Comparison of ENCODE assay signal across 8 cellular contexts in genomic region chr6:5260111-5260620, GRCh38. TPM values are rescaled to one million over a fixed set of nuclear protein-coding genes. Genes with fewer than 3 reads are reported as not detected.
DNase-seq lines count a peak whose midpoint lies in the region; ATAC-seq lines count a peak whose summit lies in the region.

No MANE protein-coding gene starts in this region.

- peak; percentile 57 for DNase-seq in Ammon's horn (ENCODE audit: low spot score)
- DNase-seq in NCI-H748 treated with DMSO at 0.1 percent for 48 hours (lab: John Stamatoyannopoulos, UW): peak; percentile 62
- peak; percentile 65 to 78 for DNase-seq in activated CD4-positive, alpha-beta T cell treated with anti-CD3 and anti-CD28 coated beads, Interleukin-2, amount 50 U/mL, for 48 hours
- DNase-seq in effector memory CD8-positive, alpha-beta T cell: peak; percentile 71 to 76 (median 73)
- peak; percentile 54 for DNase-seq in mucosa of gallbladder (ENCODE audit: low spot score)
- peak; percentile 52 for DNase-seq in stimulated activated CD8-positive, alpha-beta memory T cell treated with anti-CD3 and anti-CD28 coated beads, Interleukin-4, amount 100 ng/mL, for 24 hours (ENCODE audit: low read depth)

- peaks cover 17 to 22% of the 10 kb centered on the region in 2 donors for H3K4me1 Mint-ChIP-seq in effector memory CD8-positive, alpha-beta T cell (ENCODE audit: low read depth in 2 of 2)

- H3K27me3 Mint-ChIP-seq in effector memory CD8-positive, alpha-beta T cell: no peaks in the 10 kb centered on the region

- ATAC-seq in GM19025 (IDR thresholded peaks at IDR 0.05; ENCODE audit: low read depth, unreplicated experiment): peak; percentile 41
- peak; percentile 53 for ATAC-seq in HG03196 (IDR thresholded peaks at IDR 0.05; ENCODE audit: unreplicated experiment)
- ATAC-seq in effector memory CD8-positive, alpha-beta T cell (replicated peaks): peak; percentile 70

- no peaks in the 10 kb centered on the region for H3K9me3 Mint-ChIP-seq in effector memory CD8-positive, alpha-beta T cell

- H3K4me3 Mint-ChIP-seq in effector memory CD8-positive, alpha-beta T cell: peak overlapping the region; percentile 89 to 97

- peak overlapping the region; percentile 99 to 100 for H3K27ac Mint-ChIP-seq in effector memory CD8-positive, alpha-beta T cell

- H3K36me3 Mint-ChIP-seq in effector memory CD8-positive, alpha-beta T cell (ENCODE audit: insufficient read depth): peaks cover 26% of the 10 kb centered on the region

RNA-seq across cellular contexts. Expression of gene LYRM4, which starts 0.6 kb away (rescaled TPM):
- total RNA-seq in mucosa of gallbladder: 21.6 TPM

RNA-seq across cellular contexts. Expression of gene FARS2, which starts 1.1 kb away (rescaled TPM):
- total RNA-seq in mucosa of gallbladder: 15.7 TPM

Comparison
In these comparisons a context has a peak if more than half of its experiments do, and no peak if none do; other contexts are left out.
1. Peak in every context shown above with its lines: DNase-seq and ATAC-seq.